Comparison of ENCODE assay signal across 18 cellular contexts in the genomic region with DNA sequence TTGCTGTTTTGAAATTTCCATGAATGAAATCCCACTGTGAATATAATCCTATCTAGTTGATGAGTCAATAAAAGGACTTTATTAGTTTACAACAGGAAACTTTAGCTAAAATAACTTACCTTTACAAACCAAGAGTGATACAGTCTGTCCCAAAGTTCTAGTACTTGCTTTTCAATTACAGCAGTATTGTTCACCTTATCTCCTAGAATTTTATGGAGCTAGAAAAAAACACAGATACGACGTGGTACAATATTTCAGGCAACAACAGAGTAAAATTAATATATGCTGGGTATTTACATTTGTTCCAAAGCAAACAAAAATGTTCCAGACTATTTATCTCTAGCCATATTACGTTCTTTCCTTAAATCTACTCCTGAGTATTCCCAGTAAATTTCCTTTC. TPM values are rescaled to one million over a fixed set of nuclear protein-coding genes. Genes with fewer than 3 reads are reported as not detected.
DNase-seq lines count a peak whose midpoint lies in the region; ATAC-seq, FAIRE-seq and TF ChIP-seq lines count a peak whose summit lies in the region.
"Had no signal": no experiment of that assay in that cellular context is flagged by ENCODE, and none has a peak within 500 bp of the region (broad histone marks: within the 10 kb centered on the region; RNA-seq: fewer than 3 reads in every experiment).

No MANE protein-coding gene starts in this region.

- no peak for ATAC-seq in right cardiac atrium
- ATAC-seq: CD8-positive, alpha-beta T cell; GM12878 had no signal

- intact Hi-C loops in right cardiac atrium (cut with DNase I), result no loop called here
- intact Hi-C loops in colonic mucosa (cut with DNase I), result no loop called here
- intact Hi-C loops in esophagus squamous epithelium (cut with DNase I), result no loop called here

- WGBS in right cardiac atrium, result 75% methylated on average over 3 of the region's 3 CpGs
- WGBS in small intestine, 3 donors, result 26 to 65% (median 26%) methylated on average over 3 of the region's 3 CpGs
- 69 to 75% methylated on average over 3 of the region's 3 CpGs for WGBS in esophagus squamous epithelium, 2 donors

- no peak for FAIRE-seq in small intestine (lab: Jason Lieb, UNC)
- FAIRE-seq: GM12878, H1 had no signal

- H3K36me3 ChIP-seq in cardiac muscle cell (peaks cover 17% of the 10 kb centered on the region), colonic mucosa (no peaks in the 10 kb centered on the region), small intestine (ENCODE audit: control insufficient read depth in 2 of 2, insufficient read depth in 2 of 2, low read length in 2 of 2) (peaks cover 7 to 18% of the 10 kb centered on the region in 2 donors), esophagus squamous epithelium (peaks cover 0 to 100% (median 28%) of the 10 kb centered on the region in 3 donors)

- peaks cover 30% of the 10 kb centered on the region for H3K4me1 ChIP-seq in cardiac muscle cell (ENCODE audit: low read depth)
- no peaks in the 10 kb centered on the region for H3K4me1 ChIP-seq in right cardiac atrium (ENCODE audit: control insufficient read depth, insufficient read depth, low read length)
- H3K4me1 ChIP-seq in colonic mucosa, result peaks cover 6% of the 10 kb centered on the region
- no peaks in the 10 kb centered on the region for H3K4me1 ChIP-seq in small intestine (ENCODE audit: control insufficient read depth in 2 of 2, insufficient read depth in 1 of 2, low read depth in 1 of 2, low read length in 1 of 2)
- H3K4me1 ChIP-seq in esophagus squamous epithelium, result peaks cover 0 to 3% (median 0%) of the 10 kb centered on the region in 3 donors
- H3K4me1 ChIP-seq: HAP-1 had no signal

- H3K27ac ChIP-seq in cardiac muscle cell (peak overlapping the region; percentile 46), right cardiac atrium (ENCODE audit: low read length) (no peak overlapping the region), colonic mucosa (peak overlapping the region; percentile 6), small intestine (ENCODE audit: low read depth in 1 of 2, low read length in 1 of 2) (no peak overlapping the region), esophagus squamous epithelium (no peak overlapping the region)
- H3K27ac ChIP-seq: BLaER1 treated with 17β-estradiol and CSF1 and Interleukin-3, amounts not matched to agents 10 nM and 100 nM; HL-60 had no signal

- H3K4me3 ChIP-seq in cardiac muscle cell (no peak overlapping the region), right cardiac atrium (ENCODE audit: low read length) (no peak overlapping the region), colonic mucosa (no peak overlapping the region), small intestine (ENCODE audit: low read depth in 1 of 2, low read length in 2 of 2) (no peak overlapping the region), esophagus squamous epithelium (no peak overlapping the region)
- H3K4me3 ChIP-seq: BLaER1 treated with 17β-estradiol and CSF1 and Interleukin-3, amounts not matched to agents 10 nM and 100 nM; GM12878; HAP-1 had no signal

- no peak for TF ChIP-seq POLR2A in esophagus squamous epithelium (IDR thresholded peaks at IDR 0.05)

- H3K9me3 ChIP-seq in cardiac muscle cell (ENCODE audit: low read depth) (no peaks in the 10 kb centered on the region), right cardiac atrium (ENCODE audit: control insufficient read depth, low read length) (no peaks in the 10 kb centered on the region), colonic mucosa (no peaks in the 10 kb centered on the region), small intestine (ENCODE audit: control insufficient read depth, low read depth) (no peaks in the 10 kb centered on the region), esophagus squamous epithelium (no peaks in the 10 kb centered on the region)
- H3K9me3 ChIP-seq: BLaER1 treated with 17β-estradiol and CSF1 and Interleukin-3, amounts not matched to agents 10 nM and 100 nM; HAP-1 had no signal

- H3K27me3 ChIP-seq in cardiac muscle cell (no peaks in the 10 kb centered on the region), right cardiac atrium (ENCODE audit: control insufficient read depth, insufficient read depth) (no peaks in the 10 kb centered on the region), colonic mucosa (no peaks in the 10 kb centered on the region), small intestine (ENCODE audit: control insufficient read depth in 2 of 2, insufficient read depth in 2 of 2, low read length in 2 of 2) (no peaks in the 10 kb centered on the region), esophagus squamous epithelium (no peaks in the 10 kb centered on the region)
- H3K27me3 ChIP-seq: BLaER1 treated with 17β-estradiol and CSF1 and Interleukin-3, amounts not matched to agents 10 nM and 100 nM had no signal

- DNase-seq in cardiac muscle cell (ENCODE audit: low read depth in 1 of 2, low spot score in 1 of 2) (no peak), right cardiac atrium (no peak), colonic mucosa (no peak), small intestine (peak; percentile 37), esophagus squamous epithelium (lab: John Stamatoyannopoulos, UW) (no peak), NCI-H524 treated with DMSO at 0.1 percent for 48 hours (lab: John Stamatoyannopoulos, UW) (no peak)
- DNase-seq in activated effector memory CD4-positive, alpha-beta T cell treated with Interleukin-2 at 50 U/mL for 16 hours, result no peak
- DNase-seq: 8988T; CD8-positive, alpha-beta T cell; DMS 273 treated with DMSO at 0.1 percent for 48 hours; DMS53; DND-41; EL had no signal

- H3K9ac ChIP-seq in colonic mucosa (ENCODE audit: low read depth in 2 of 2, low read length in 2 of 2), result no peak overlapping the region
- H3K9ac ChIP-seq: BLaER1 treated with 17β-estradiol and CSF1 and Interleukin-3, amounts not matched to agents 10 nM and 100 nM had no signal

- TF ChIP-seq CTCF in cardiac muscle cell (IDR thresholded peaks at IDR 0.05; ENCODE audit: low read depth, low read length), result no peak
- TF ChIP-seq CTCF in colonic mucosa (IDR thresholded peaks at IDR 0.05), result no peak
- TF ChIP-seq CTCF in esophagus squamous epithelium (IDR thresholded peaks at IDR 0.05), result no peak

RNA-seq across cellular contexts. Expression of a gene that starts 46.9 kb away (rescaled TPM):
- 55.7 and 64.7 TPM in 2 replicates for total RNA-seq in cardiac muscle cell
- polyA plus RNA-seq in cardiac muscle cell, result 102 and 115 TPM in 2 replicates
- 10 to 100 TPM; 61.1 to 99.9 (median 96.9) TPM for total RNA-seq in right cardiac atrium
- 105 TPM for polyA plus RNA-seq in right cardiac atrium
- total RNA-seq in colonic mucosa, result 10 to 100 TPM; 22.4 to 30.2 TPM
- 10 to 100 TPM in 2 of 3 donors, 1 to 10 TPM in 1; 7.8 to 26.6 (median 23.5) TPM for polyA plus RNA-seq in small intestine
- total RNA-seq in esophagus squamous epithelium, result 10 to 100 TPM in 3 of 4 donors, 1 to 10 TPM in 1; 7.5 to 31.3 (median 15.7) TPM

RNA-seq across cellular contexts. Expression of a gene that starts 59.5 kb away (rescaled TPM):
- total RNA-seq in cardiac muscle cell (63.7 and 88.1 TPM in 2 replicates), right cardiac atrium (100 to 1,000 TPM in 2 of 4 donors, 10 to 100 TPM in 2; 81.4 to 136 (median 99.6) TPM), colonic mucosa (10 to 100 TPM; 25.1 to 39.7 TPM), esophagus squamous epithelium (10 to 100 TPM; 12.5 to 45.4 (median 25.9) TPM)
- polyA plus RNA-seq in cardiac muscle cell (75.6 and 117 TPM in 2 replicates), right cardiac atrium (25.6 TPM), small intestine (10 to 100 TPM in 1 of 3 donors, 1 to 10 TPM in 2; 4.3 to 12.9 (median 6.7) TPM)

Comparison
In these comparisons a context has a peak if more than half of its experiments do, and no peak if none do; other contexts are left out.
1. H3K27ac ChIP-seq: peak in cardiac muscle cell (single experiment) and colonic mucosa (single experiment); none in right cardiac atrium (single experiment), small intestine (0 of 2) and esophagus squamous epithelium (0 of 4).